ENCODE assay signal across 9 cellular contexts in the genomic region with DNA sequence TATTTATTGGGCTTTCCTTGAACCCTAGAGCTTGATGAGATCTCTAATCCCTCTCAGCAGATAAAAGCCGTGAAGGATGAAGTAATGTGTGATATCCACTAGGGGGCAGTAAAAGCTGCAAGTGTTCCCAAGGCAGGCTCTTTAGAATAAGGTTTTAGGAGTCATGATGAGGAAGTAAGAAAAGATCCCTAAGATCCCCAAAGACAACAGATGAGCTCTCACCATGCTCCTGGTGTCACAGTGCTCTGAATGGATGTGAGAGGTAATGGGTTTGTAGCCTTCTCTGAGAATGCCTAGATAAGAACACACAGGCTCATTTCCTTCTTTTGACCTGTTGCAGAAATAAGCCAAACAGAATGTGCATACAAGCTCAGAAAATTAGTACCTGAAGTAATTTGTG.
A peak's percentile ranks its signal among the peaks of the same experiment; 100 is the strongest.
DNase-seq lines count a peak whose midpoint lies in the region; ATAC-seq and TF ChIP-seq lines count a peak whose summit lies in the region.
"Had no signal": no experiment of that assay in that cellular context is flagged by ENCODE, and none has a peak within 500 bp of the region (broad histone marks: within the 10 kb centered on the region; RNA-seq: fewer than 3 reads in every experiment).

No MANE protein-coding gene starts in this region.

- no peaks in the 10 kb centered on the region for H3K36me3 ChIP-seq in brain microvascular endothelial cell (replicated peaks)

- TF ChIP-seq CTCF in brain microvascular endothelial cell (IDR thresholded peaks at IDR 0.05; ENCODE audit: low read depth, low read length, missing control alignments) = peak; percentile 78

- no peak overlapping the region for H3K27ac ChIP-seq in brain microvascular endothelial cell
- H3K27ac ChIP-seq: skin epidermis had no signal

- no peaks in the 10 kb centered on the region for H3K27me3 ChIP-seq in brain microvascular endothelial cell (replicated peaks)

- DNase-seq in DMS 273 (lab: John Stamatoyannopoulos, UW; ENCODE audit: unreplicated experiment) (peak; percentile 89), NCI-H526 treated with DMSO at 0.1 percent for 48 hours (lab: John Stamatoyannopoulos, UW) (peak; percentile 52), brain microvascular endothelial cell (peak; percentile 12), kidney tubule cell (ENCODE audit: low spot score) (peak; percentile 80)
- DNase-seq in activated CD4-positive, CD25-positive, alpha-beta regulatory T cell (lab: John Stamatoyannopoulos, UW) = no peak
- DNase-seq in stimulated activated CD4-positive, alpha-beta T cell treated with anti-CD3 and anti-CD28 coated beads, Interleukin-1b, Interleukin-23, amount 100 ng/mL, for 48 hours = no peak

- in situ Hi-C loops in brain microvascular endothelial cell (cut with HindIII; ENCODE audit: low pct_ligation_motif_present, low sequenced_read_pairs) = no loop called here

- H3K4me3 ChIP-seq in brain microvascular endothelial cell (ENCODE audit: low read depth, low read length) = no peak overlapping the region
- H3K4me3 ChIP-seq: skin epidermis had no signal

- ATAC-seq in GM19467 (IDR thresholded peaks at IDR 0.05; ENCODE audit: unreplicated experiment) = peak; percentile 74
- ATAC-seq in HG03571 (IDR thresholded peaks at IDR 0.05; ENCODE audit: unreplicated experiment) = peak; percentile 90

Comparison
In these comparisons a context has a peak if more than half of its experiments do, and no peak if none do; other contexts are left out.
1. DNase-seq: peak in DMS 273 (single experiment), NCI-H526 treated with DMSO at 0.1 percent for 48 hours (single experiment), brain microvascular endothelial cell (single experiment) and kidney tubule cell (single experiment); none in activated CD4-positive, CD25-positive, alpha-beta regulatory T cell (0 of 4) and stimulated activated CD4-positive, alpha-beta T cell treated with anti-CD3 and anti-CD28 coated beads, Interleukin-1b, Interleukin-23, amount 100 ng/mL, for 48 hours (single experiment).